Comparison of ENCODE assay signal across 2 cellular contexts in the genomic region with DNA sequence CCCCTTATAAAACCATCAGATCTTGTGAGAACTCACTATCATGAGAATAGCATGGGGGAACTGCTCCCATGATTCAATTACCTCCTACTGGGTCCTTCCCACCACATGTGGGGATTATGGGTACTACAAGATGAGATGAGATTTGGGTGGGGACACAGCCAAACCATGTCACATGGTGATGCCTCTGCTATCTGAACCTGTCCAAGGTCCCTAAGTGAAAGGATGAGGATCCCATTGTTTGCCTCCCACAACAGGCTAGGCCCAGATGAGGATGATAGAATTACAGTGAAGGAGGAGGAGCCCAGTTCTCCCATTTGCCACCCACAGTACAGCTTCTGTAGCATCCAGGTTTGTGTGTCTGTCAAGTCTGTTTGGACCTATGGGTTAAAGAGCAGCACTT.
A peak's percentile ranks its signal among the peaks of the same experiment; 100 is the strongest.
TF ChIP-seq lines count a peak whose summit lies in the region.

No MANE protein-coding gene starts in this region.

TF ChIP-seq in Ishikawa, 13 proteins besides CTCF, POLR2A, EP300 and RAD21 (continued from another document):
- TF ChIP-seq, protein P1, sequence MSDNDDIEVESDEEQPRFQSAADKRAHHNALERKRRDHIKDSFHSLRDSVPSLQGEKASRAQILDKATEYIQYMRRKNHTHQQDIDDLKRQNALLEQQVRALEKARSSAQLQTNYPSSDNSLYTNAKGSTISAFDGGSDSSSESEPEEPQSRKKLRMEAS (IDR thresholded peaks at IDR 0.05): no peak
- TF ChIP-seq, protein P2, sequence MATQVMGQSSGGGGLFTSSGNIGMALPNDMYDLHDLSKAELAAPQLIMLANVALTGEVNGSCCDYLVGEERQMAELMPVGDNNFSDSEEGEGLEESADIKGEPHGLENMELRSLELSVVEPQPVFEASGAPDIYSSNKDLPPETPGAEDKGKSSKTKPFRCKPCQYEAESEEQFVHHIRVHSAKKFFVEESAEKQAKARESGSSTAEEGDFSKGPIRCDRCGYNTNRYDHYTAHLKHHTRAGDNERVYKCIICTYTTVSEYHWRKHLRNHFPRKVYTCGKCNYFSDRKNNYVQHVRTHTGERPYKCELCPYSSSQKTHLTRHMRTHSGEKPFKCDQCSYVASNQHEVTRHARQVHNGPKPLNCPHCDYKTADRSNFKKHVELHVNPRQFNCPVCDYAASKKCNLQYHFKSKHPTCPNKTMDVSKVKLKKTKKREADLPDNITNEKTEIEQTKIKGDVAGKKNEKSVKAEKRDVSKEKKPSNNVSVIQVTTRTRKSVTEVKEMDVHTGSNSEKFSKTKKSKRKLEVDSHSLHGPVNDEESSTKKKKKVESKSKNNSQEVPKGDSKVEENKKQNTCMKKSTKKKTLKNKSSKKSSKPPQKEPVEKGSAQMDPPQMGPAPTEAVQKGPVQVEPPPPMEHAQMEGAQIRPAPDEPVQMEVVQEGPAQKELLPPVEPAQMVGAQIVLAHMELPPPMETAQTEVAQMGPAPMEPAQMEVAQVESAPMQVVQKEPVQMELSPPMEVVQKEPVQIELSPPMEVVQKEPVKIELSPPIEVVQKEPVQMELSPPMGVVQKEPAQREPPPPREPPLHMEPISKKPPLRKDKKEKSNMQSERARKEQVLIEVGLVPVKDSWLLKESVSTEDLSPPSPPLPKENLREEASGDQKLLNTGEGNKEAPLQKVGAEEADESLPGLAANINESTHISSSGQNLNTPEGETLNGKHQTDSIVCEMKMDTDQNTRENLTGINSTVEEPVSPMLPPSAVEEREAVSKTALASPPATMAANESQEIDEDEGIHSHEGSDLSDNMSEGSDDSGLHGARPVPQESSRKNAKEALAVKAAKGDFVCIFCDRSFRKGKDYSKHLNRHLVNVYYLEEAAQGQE (IDR thresholded peaks at IDR 0.05; ENCODE audit: low read depth): peak; percentile 50; the same call in 1 of the 2 replicates

TF ChIP-seq in GM12878, 131 proteins besides CTCF, POLR2A, EP300 and RAD21 (continued from another document):
- TF ChIP-seq USF1 (IDR thresholded peaks at IDR 0.05; ENCODE audit: borderline replicate concordance, extremely low read length, insufficient read depth, low read depth, low read length): no peak
- TF ChIP-seq, protein P2 (IDR thresholded peaks at IDR 0.05; ENCODE audit: low read depth, low read length): peak; percentile 30; the same call in 1 of the 2 replicates
- TF ChIP-seq, protein P3, sequence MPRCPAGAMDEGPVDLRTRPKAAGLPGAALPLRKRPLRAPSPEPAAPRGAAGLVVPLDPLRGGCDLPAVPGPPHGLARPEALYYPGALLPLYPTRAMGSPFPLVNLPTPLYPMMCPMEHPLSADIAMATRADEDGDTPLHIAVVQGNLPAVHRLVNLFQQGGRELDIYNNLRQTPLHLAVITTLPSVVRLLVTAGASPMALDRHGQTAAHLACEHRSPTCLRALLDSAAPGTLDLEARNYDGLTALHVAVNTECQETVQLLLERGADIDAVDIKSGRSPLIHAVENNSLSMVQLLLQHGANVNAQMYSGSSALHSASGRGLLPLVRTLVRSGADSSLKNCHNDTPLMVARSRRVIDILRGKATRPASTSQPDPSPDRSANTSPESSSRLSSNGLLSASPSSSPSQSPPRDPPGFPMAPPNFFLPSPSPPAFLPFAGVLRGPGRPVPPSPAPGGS (IDR thresholded peaks at IDR 0.05; ENCODE audit: borderline replicate concordance, insufficient read depth, low read depth, low read length, poor library complexity, severe bottlenecking): no peak
- TF ChIP-seq, protein P4, sequence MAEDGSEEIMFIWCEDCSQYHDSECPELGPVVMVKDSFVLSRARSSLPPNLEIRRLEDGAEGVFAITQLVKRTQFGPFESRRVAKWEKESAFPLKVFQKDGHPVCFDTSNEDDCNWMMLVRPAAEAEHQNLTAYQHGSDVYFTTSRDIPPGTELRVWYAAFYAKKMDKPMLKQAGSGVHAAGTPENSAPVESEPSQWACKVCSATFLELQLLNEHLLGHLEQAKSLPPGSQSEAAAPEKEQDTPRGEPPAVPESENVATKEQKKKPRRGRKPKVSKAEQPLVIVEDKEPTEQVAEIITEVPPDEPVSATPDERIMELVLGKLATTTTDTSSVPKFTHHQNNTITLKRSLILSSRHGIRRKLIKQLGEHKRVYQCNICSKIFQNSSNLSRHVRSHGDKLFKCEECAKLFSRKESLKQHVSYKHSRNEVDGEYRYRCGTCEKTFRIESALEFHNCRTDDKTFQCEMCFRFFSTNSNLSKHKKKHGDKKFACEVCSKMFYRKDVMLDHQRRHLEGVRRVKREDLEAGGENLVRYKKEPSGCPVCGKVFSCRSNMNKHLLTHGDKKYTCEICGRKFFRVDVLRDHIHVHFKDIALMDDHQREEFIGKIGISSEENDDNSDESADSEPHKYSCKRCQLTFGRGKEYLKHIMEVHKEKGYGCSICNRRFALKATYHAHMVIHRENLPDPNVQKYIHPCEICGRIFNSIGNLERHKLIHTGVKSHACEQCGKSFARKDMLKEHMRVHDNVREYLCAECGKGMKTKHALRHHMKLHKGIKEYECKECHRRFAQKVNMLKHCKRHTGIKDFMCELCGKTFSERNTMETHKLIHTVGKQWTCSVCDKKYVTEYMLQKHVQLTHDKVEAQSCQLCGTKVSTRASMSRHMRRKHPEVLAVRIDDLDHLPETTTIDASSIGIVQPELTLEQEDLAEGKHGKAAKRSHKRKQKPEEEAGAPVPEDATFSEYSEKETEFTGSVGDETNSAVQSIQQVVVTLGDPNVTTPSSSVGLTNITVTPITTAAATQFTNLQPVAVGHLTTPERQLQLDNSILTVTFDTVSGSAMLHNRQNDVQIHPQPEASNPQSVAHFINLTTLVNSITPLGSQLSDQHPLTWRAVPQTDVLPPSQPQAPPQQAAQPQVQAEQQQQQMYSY (CRISPR knock-in tag; IDR thresholded peaks at IDR 0.05): no peak
- TF ChIP-seq PAX8 (IDR thresholded peaks at IDR 0.05): no peak
TF ChIP-seq in GM12878: peak in this region for 1.
